In genomic region chr7:157521752-157522151, GRCh38 we compare ENCODE assay signal across 23 cellular contexts.
DNase-seq lines count a peak whose midpoint lies in the region; TF ChIP-seq lines count a peak whose summit lies in the region.
"Had no signal": no experiment of that assay in that cellular context is flagged by ENCODE, and none has a peak within 500 bp of the region (broad histone marks: within the 10 kb centered on the region; RNA-seq: fewer than 3 reads in every experiment).

No MANE protein-coding gene starts in this region.

- H3K27me3 ChIP-seq in H9 (ENCODE audit: insufficient read depth, low read length): no peaks in the 10 kb centered on the region
- H3K27me3 ChIP-seq in sigmoid colon: peaks cover 0 to 24% (median 0%) of the 10 kb centered on the region in 3 donors
- H3K27me3 ChIP-seq: BE2C had no signal

- no peak overlapping the region for H3K4me3 ChIP-seq in sigmoid colon
- H3K4me3 ChIP-seq: GM12878, GM23248, HAP-1 had no signal

- no peak overlapping the region for H3K4me3 Mint-ChIP-seq in H9
- H3K4me3 Mint-ChIP-seq: CD4-positive, alpha-beta T cell had no signal

- H3K23me2 ChIP-seq in H9 (ENCODE audit: insufficient read length, low read depth, low read length, poor library complexity, severe bottlenecking): no peaks in the 10 kb centered on the region

- H3K27ac ChIP-seq in H9 (ENCODE audit: insufficient read length, low read depth, low read length) (no peak overlapping the region), sigmoid colon (no peak overlapping the region)
- H3K27ac ChIP-seq: GM23248, RWPE1 had no signal

- no peaks in the 10 kb centered on the region for H3K9me3 ChIP-seq in H9 (ENCODE audit: control insufficient read depth, low read depth, low read length)
- no peaks in the 10 kb centered on the region for H3K9me3 ChIP-seq in sigmoid colon
- H3K9me3 ChIP-seq: BE2C, HAP-1 had no signal

- H2BK12ac ChIP-seq in H9 (ENCODE audit: insufficient read length, low read depth, low read length): no peak overlapping the region

- H3T11ph ChIP-seq in H9 (ENCODE audit: low read length): no peak overlapping the region

- no peak overlapping the region for H3K4me2 ChIP-seq in H9 (ENCODE audit: insufficient read depth, insufficient read length, low read length)

- H3K4ac ChIP-seq in H9 (ENCODE audit: low read depth, low read length): no peak overlapping the region

- no peak overlapping the region for H3K18ac ChIP-seq in H9 (ENCODE audit: insufficient read length, low read depth, low read length)

- no peak overlapping the region for H4K5ac ChIP-seq in H9 (ENCODE audit: insufficient read length, low read depth, low read length)

- H3K9ac ChIP-seq in H9 (ENCODE audit: extremely low read depth, insufficient read length, low read length): no peak overlapping the region
- H3K9ac ChIP-seq: GM23248 had no signal

- no peak for TF ChIP-seq EP300 in sigmoid colon (IDR thresholded peaks at IDR 0.05)

- H3K9me3 Mint-ChIP-seq in H9: no peaks in the 10 kb centered on the region; a peak in 3 of 5 replicates
- H3K9me3 Mint-ChIP-seq: CD4-positive, alpha-beta T cell had no signal

- no peak overlapping the region for H2AFZ ChIP-seq in H9 (ENCODE audit: low read length)
- H2AFZ ChIP-seq: GM23248 had no signal

- TF ChIP-seq CTCF in H9 (conservative IDR thresholded peaks at IDR 0.05) (no peak), sigmoid colon (IDR thresholded peaks at IDR 0.05) (no peak)

- H3K36me3 Mint-ChIP-seq in H9 (ENCODE audit: insufficient read depth in 1 of 3, low read depth in 3 of 3): no peaks in the 10 kb centered on the region; a peak in 1 of 7 replicates

- H2BK20ac ChIP-seq in H9 (ENCODE audit: low read depth, low read length, poor library complexity, severe bottlenecking): no peak overlapping the region

- peak; percentile 1 for DNase-seq in activated gamma-delta T cell treated with Interleukin-2 at 50 U/mL for 16 hours
- DNase-seq in activated gamma-delta T cell (lab: John Stamatoyannopoulos, UW): no peak
- peak; percentile 16 for DNase-seq in H9
- peak; percentile 43 for DNase-seq in mesenteric fat pad (ENCODE audit: low spot score)
- peak; percentile 30 for DNase-seq in sigmoid colon
- no peak for DNase-seq in T1000 (lab: John Stamatoyannopoulos, UW)
- DNase-seq in DMS 273 treated with DMSO at 0.1 percent for 48 hours (lab: John Stamatoyannopoulos, UW): no peak
- DNase-seq in 8988T: no peak
- DNase-seq: BE2C; COR-L47; GM23248; Karpas-422; MV-4-11; NCI-H1105 treated with DMSO at 0.1 percent for 48 hours; NCI-H2029 treated with DMSO at 0.1 percent for 48 hours; NCI-H345; NCI-H524; NCI-H774; NK-92 treated with Interleukin-12 subunit alpha and Interleukin-12 subunit beta, amount 100 ng/mL, for 24 hours had no signal

- H2AK5ac ChIP-seq in H9 (ENCODE audit: insufficient read length, low read length): no peak overlapping the region

- no peak overlapping the region for H4K8ac ChIP-seq in H9 (replicated peaks; ENCODE audit: insufficient read length, low read depth, low read length)

- no peak overlapping the region for H2BK15ac ChIP-seq in H9 (ENCODE audit: low read depth, low read length)

- no peaks in the 10 kb centered on the region for H4K20me1 ChIP-seq in H9 (ENCODE audit: control insufficient read depth, insufficient read depth, insufficient read length)

- no peak overlapping the region for H3K27ac Mint-ChIP-seq in H9
- H3K27ac Mint-ChIP-seq: CD4-positive, alpha-beta T cell had no signal

- H3K56ac ChIP-seq in H9 (ENCODE audit: insufficient read length, low read depth, low read length): no peak overlapping the region

- H4K91ac ChIP-seq in H9 (ENCODE audit: insufficient read length, low read depth, low read length): no peak overlapping the region

- peaks cover 63% of the 10 kb centered on the region for H3K27me3 Mint-ChIP-seq in H9 (ENCODE audit: low read depth)
- H3K27me3 Mint-ChIP-seq: CD4-positive, alpha-beta T cell had no signal

- no peaks in the 10 kb centered on the region for H3K79me1 ChIP-seq in H9 (ENCODE audit: insufficient read depth, low read depth, low read length, poor library complexity, severe bottlenecking)

- intact Hi-C loops in sigmoid colon (cut with DNase I): no loop called here

- no peak overlapping the region for H2BK120ac ChIP-seq in H9 (ENCODE audit: low read depth, low read length, poor library complexity, severe bottlenecking)

- H3K4me1 Mint-ChIP-seq in H9: peaks cover 0 to 8% of the 10 kb centered on the region in 2 experiments; a peak in 2 of 4 replicates

- no peak for TF ChIP-seq POLR2A in sigmoid colon (IDR thresholded peaks at IDR 0.05)

- no peak overlapping the region for H2BK5ac ChIP-seq in H9 (ENCODE audit: insufficient read length, low read length)

- no peak overlapping the region for H3K14ac ChIP-seq in H9 (ENCODE audit: insufficient read depth, low read length)

- H3K23ac ChIP-seq in H9 (ENCODE audit: insufficient read length, low read depth, low read length): no peak overlapping the region

- H3K4me1 ChIP-seq in H9 (ENCODE audit: insufficient read depth, low read length): no peaks in the 10 kb centered on the region
- no peaks in the 10 kb centered on the region for H3K4me1 ChIP-seq in sigmoid colon
- H3K4me1 ChIP-seq: BE2C, HAP-1 had no signal

- no peaks in the 10 kb centered on the region for H3K36me3 ChIP-seq in sigmoid colon
- H3K36me3 ChIP-seq: BE2C, HAP-1 had no signal

- no CpG with 5 or more reads among the region's 18 CpGs for WGBS in H9 (ENCODE audit: extremely low coverage, insufficient read length, low lambda C conversion rate)
- 87 to 88% methylated on average over 18 of the region's 18 CpGs for WGBS in sigmoid colon, 2 donors

- no peaks in the 10 kb centered on the region for H3K79me2 ChIP-seq in H9 (ENCODE audit: insufficient read depth, low read length)

Comparison
In these comparisons a context has a peak if more than half of its experiments do, and no peak if none do; other contexts are left out.
1. DNase-seq: peak in activated gamma-delta T cell treated with Interleukin-2 at 50 U/mL for 16 hours (single experiment), H9 (single experiment), mesenteric fat pad (single experiment) and sigmoid colon (single experiment); none in activated gamma-delta T cell (single experiment), T1000 (single experiment), DMS 273 treated with DMSO at 0.1 percent for 48 hours (single experiment) and 8988T (single experiment).